23 cellular contexts compared by ENCODE assay signal in genomic region chr2:228771719-228772254, GRCh38.
DNase-seq lines count a peak whose midpoint lies in the region; ATAC-seq and TF ChIP-seq lines count a peak whose summit lies in the region.
"Had no signal": no experiment of that assay in that cellular context is flagged by ENCODE, and none has a peak within 500 bp of the region (broad histone marks: within the 10 kb centered on the region; RNA-seq: fewer than 3 reads in every experiment).

No MANE protein-coding gene starts in this region.

- CTCF ChIA-PET in WTC11 (lab: Charles Lee) = no interaction called here
- CTCF ChIA-PET in activated CD4-positive, alpha-beta T cell treated with anti-CD3 and anti-CD28 coated beads for 36 hours (lab: Charles Lee) = interaction anchor here (0.7 to 1.5 kb wide), 2 partner anchors 14 to 209 kb away, joined by 3 to 4 read pairs; no protein-coding TSS in a partner anchor

- H3K36me3 ChIP-seq in Peyer's patch (no peaks in the 10 kb centered on the region), tibial artery (no peaks in the 10 kb centered on the region)

- H3K36me3 Mint-ChIP-seq in nephron (ENCODE audit: low read depth) (no peaks in the 10 kb centered on the region), WTC11 (no peaks in the 10 kb centered on the region)
- no peaks in the 10 kb centered on the region for H3K36me3 Mint-ChIP-seq in activated CD4-positive, alpha-beta T cell treated with anti-CD3 and anti-CD28 coated beads for 36 hours (ENCODE audit: low read depth)
- no peaks in the 10 kb centered on the region for H3K36me3 Mint-ChIP-seq in activated naive CD8-positive, alpha-beta T cell treated with anti-CD3 and anti-CD28 coated beads, Interleukin-2, amount 50 U/mL, for 24 hours (ENCODE audit: low read depth)
- H3K36me3 Mint-ChIP-seq: activated naive CD8-positive, alpha-beta T cell; CD4-positive, alpha-beta memory T cell had no signal

- TF ChIP-seq CTCF in Peyer's patch (IDR thresholded peaks at IDR 0.05) (no peak), foreskin fibroblast (IDR thresholded peaks at IDR 0.05; ENCODE audit: low read depth, low read length) (no peak), nephron (IDR thresholded peaks at IDR 0.05; ENCODE audit: unreplicated experiment in 3 of 3) (no peak), tibial artery (IDR thresholded peaks at IDR 0.05) (no peak), WTC11 (IDR thresholded peaks at IDR 0.05) (no peak)

- POLR2A ChIA-PET in WTC11 (lab: Charles Lee) = no interaction called here
- POLR2A ChIA-PET in activated CD4-positive, alpha-beta T cell treated with anti-CD3 and anti-CD28 coated beads for 36 hours (lab: Charles Lee) = no interaction called here

- H3K9me3 Mint-ChIP-seq in nephron = no peaks in the 10 kb centered on the region
- peaks cover 13% of the 10 kb centered on the region for H3K9me3 Mint-ChIP-seq in WTC11
- H3K9me3 Mint-ChIP-seq in activated CD4-positive, alpha-beta T cell treated with anti-CD3 and anti-CD28 coated beads for 36 hours (ENCODE audit: low read depth) = peaks cover 5% of the 10 kb centered on the region
- peaks cover 10% of the 10 kb centered on the region for H3K9me3 Mint-ChIP-seq in activated naive CD8-positive, alpha-beta T cell treated with anti-CD3 and anti-CD28 coated beads, Interleukin-2, amount 50 U/mL, for 24 hours

- H3K27ac ChIP-seq in Peyer's patch (peak overlapping the region in 3 of 4 donors; percentile 26 to 61 (median 58)), tibial artery (peak overlapping the region; percentile 27 to 32)

- H3K9me3 ChIP-seq in Peyer's patch (no peaks in the 10 kb centered on the region), tibial artery (no peaks in the 10 kb centered on the region)

- H3K27me3 Mint-ChIP-seq in nephron (ENCODE audit: low read depth) = no peaks in the 10 kb centered on the region
- no peaks in the 10 kb centered on the region for H3K27me3 Mint-ChIP-seq in WTC11 (ENCODE audit: low read depth)
- H3K27me3 Mint-ChIP-seq in activated CD4-positive, alpha-beta T cell treated with anti-CD3 and anti-CD28 coated beads for 36 hours = no peaks in the 10 kb centered on the region
- H3K27me3 Mint-ChIP-seq in activated naive CD8-positive, alpha-beta T cell treated with anti-CD3 and anti-CD28 coated beads, Interleukin-2, amount 50 U/mL, for 24 hours = no peaks in the 10 kb centered on the region
- H3K27me3 Mint-ChIP-seq: activated naive CD8-positive, alpha-beta T cell; CD4-positive, alpha-beta memory T cell had no signal

- H3K27me3 ChIP-seq in Peyer's patch = no peaks in the 10 kb centered on the region
- no peaks in the 10 kb centered on the region for H3K27me3 ChIP-seq in tibial artery

- DNase-seq in Peyer's patch (no peak), foreskin fibroblast (peak; percentile 16 to 35), tibial artery (no peak), WTC11 (ENCODE audit: low spot score) (no peak)
- DNase-seq in activated CD4-positive, alpha-beta T cell treated with anti-CD3 and anti-CD28 coated beads for 36 hours = no peak
- DNase-seq in activated naive CD8-positive, alpha-beta T cell treated with anti-CD3 and anti-CD28 coated beads, Interleukin-2, amount 50 U/mL, for 24 hours = no peak
- DNase-seq: activated CD8-positive, alpha-beta memory T cell treated with anti-CD3 and anti-CD28 coated beads for 24 hours; CD4-positive, alpha-beta memory T cell; cortex of kidney; DMS153; GF-D8; left colon; NCI-H1436; NCI-H2227 treated with DMSO at 0.1 percent for 48 hours; stimulated activated CD4-positive, alpha-beta T cell treated with anti-CD3 and anti-CD28 coated beads, Interleukin-1b, Interleukin-23, amount 100 ng/mL, for 48 hours; stimulated activated naive CD4-positive, alpha-beta T cell treated with Interleukin-2 at 50 U/mL for 16 hours; T-helper 9 cell had no signal

- intact Hi-C loops in tibial artery (cut with DNase I; ENCODE audit: low total_unique reads) = no loop called here
- intact Hi-C loops in activated CD4-positive, alpha-beta T cell treated with anti-CD3 and anti-CD28 coated beads for 36 hours (cut with DNase I, micrococcal nuclease) = no loop called here

- H3K27ac Mint-ChIP-seq in nephron (peak overlapping the region in 2 of 3 experiments; percentile 2 to 13), WTC11 (no peak overlapping the region)
- no peak overlapping the region for H3K27ac Mint-ChIP-seq in activated CD4-positive, alpha-beta T cell treated with anti-CD3 and anti-CD28 coated beads for 36 hours
- no peak overlapping the region for H3K27ac Mint-ChIP-seq in activated naive CD8-positive, alpha-beta T cell treated with anti-CD3 and anti-CD28 coated beads, Interleukin-2, amount 50 U/mL, for 24 hours
- H3K27ac Mint-ChIP-seq: activated naive CD8-positive, alpha-beta T cell; CD4-positive, alpha-beta memory T cell had no signal

- no peaks in the 10 kb centered on the region for H3K4me1 ChIP-seq in Peyer's patch
- H3K4me1 ChIP-seq in tibial artery = peaks cover 0 to 27% (median 0%) of the 10 kb centered on the region in 4 donors

- H3K4me3 ChIP-seq in Peyer's patch (no peak overlapping the region), foreskin fibroblast (ENCODE audit: low read depth in 1 of 2, low read length in 2 of 2) (no peak overlapping the region), tibial artery (no peak overlapping the region)
- H3K4me3 ChIP-seq: GM12878 had no signal

- ATAC-seq in WTC11 (no peak), HG03439 (IDR thresholded peaks at IDR 0.05; ENCODE audit: unreplicated experiment) (no peak)
- ATAC-seq in activated CD4-positive, alpha-beta T cell treated with anti-CD3 and anti-CD28 coated beads for 36 hours = no peak
- ATAC-seq in activated naive CD8-positive, alpha-beta T cell treated with anti-CD3 and anti-CD28 coated beads, Interleukin-2, amount 50 U/mL, for 24 hours = no peak
- ATAC-seq: GM12878, left colon, Panc1, SK-N-SH treated with all-trans-retinoic acid at 6 μM for 48 hours had no signal

- peaks cover 21% of the 10 kb centered on the region for H3K4me1 Mint-ChIP-seq in nephron
- no peaks in the 10 kb centered on the region for H3K4me1 Mint-ChIP-seq in WTC11
- H3K4me1 Mint-ChIP-seq in activated CD4-positive, alpha-beta T cell treated with anti-CD3 and anti-CD28 coated beads for 36 hours = no peaks in the 10 kb centered on the region
- H3K4me1 Mint-ChIP-seq in activated naive CD8-positive, alpha-beta T cell treated with anti-CD3 and anti-CD28 coated beads, Interleukin-2, amount 50 U/mL, for 24 hours = no peaks in the 10 kb centered on the region
- H3K4me1 Mint-ChIP-seq: CD4-positive, alpha-beta memory T cell had no signal

- H3K4me3 Mint-ChIP-seq in nephron = no peak overlapping the region
- no peak overlapping the region for H3K4me3 Mint-ChIP-seq in WTC11
- H3K4me3 Mint-ChIP-seq in activated CD4-positive, alpha-beta T cell treated with anti-CD3 and anti-CD28 coated beads for 36 hours = no peak overlapping the region
- no peak overlapping the region for H3K4me3 Mint-ChIP-seq in activated naive CD8-positive, alpha-beta T cell treated with anti-CD3 and anti-CD28 coated beads, Interleukin-2, amount 50 U/mL, for 24 hours
- H3K4me3 Mint-ChIP-seq: activated naive CD8-positive, alpha-beta T cell; CD4-positive, alpha-beta memory T cell had no signal

- no peak for TF ChIP-seq POLR2A in Peyer's patch (IDR thresholded peaks at IDR 0.05)

TF ChIP-seq in WTC11, 78 proteins besides CTCF, POLR2A, EP300 and RAD21 (continues in another document):
- TF ChIP-seq ZNF416 (CRISPR knock-in tag; IDR thresholded peaks at IDR 0.05) (no peak), FOXP1 (CRISPR knock-in tag; IDR thresholded peaks at IDR 0.05; ENCODE audit: borderline replicate concordance) (no peak), ZNF281 (CRISPR knock-in tag; IDR thresholded peaks at IDR 0.05) (no peak), NR1H2 (CRISPR knock-in tag; IDR thresholded peaks at IDR 0.05) (no peak), SMAD4 (CRISPR knock-in tag; IDR thresholded peaks at IDR 0.05) (no peak), STAT6 (CRISPR knock-in tag; conservative IDR thresholded peaks at IDR 0.05; ENCODE audit: low read depth) (no peak), GABPB1 (CRISPR knock-in tag; IDR thresholded peaks at IDR 0.05) (no peak), SMAD3 (CRISPR knock-in tag; IDR thresholded peaks at IDR 0.05; ENCODE audit: borderline replicate concordance) (no peak), CREB1 (CRISPR knock-in tag; IDR thresholded peaks at IDR 0.05) (no peak)

Comparison
In these comparisons a context has a peak if more than half of its experiments do, and no peak if none do; other contexts are left out.
1. DNase-seq: peak in foreskin fibroblast (2 of 2); none in Peyer's patch (0 of 3), tibial artery (0 of 2), WTC11 (single experiment), activated CD4-positive, alpha-beta T cell treated with anti-CD3 and anti-CD28 coated beads for 36 hours (single experiment) and activated naive CD8-positive, alpha-beta T cell treated with anti-CD3 and anti-CD28 coated beads, Interleukin-2, amount 50 U/mL, for 24 hours (single experiment).
2. H3K27ac Mint-ChIP-seq: peak in nephron (2 of 3); none in WTC11 (single experiment), activated CD4-positive, alpha-beta T cell treated with anti-CD3 and anti-CD28 coated beads for 36 hours (single experiment) and activated naive CD8-positive, alpha-beta T cell treated with anti-CD3 and anti-CD28 coated beads, Interleukin-2, amount 50 U/mL, for 24 hours (single experiment).